ENCODE assay signal across 8 cellular contexts in genomic region chr10:21534611-21535493, GRCh38. TPM values are rescaled to one million over a fixed set of nuclear protein-coding genes. Genes with fewer than 3 reads are reported as not detected.
DNase-seq lines count a peak whose midpoint lies in the region; ATAC-seq and TF ChIP-seq lines count a peak whose summit lies in the region.

No MANE protein-coding gene starts in this region.

- peak overlapping the region; percentile 82 for H3K9ac ChIP-seq in rectal smooth muscle tissue (ENCODE audit: low read length)

- TF ChIP-seq CTCF in ascending aorta (IDR thresholded peaks at IDR 0.05) (no peak), hepatocyte (IDR thresholded peaks at IDR 0.05; ENCODE audit: poor library complexity) (no peak)

- H3K27ac Mint-ChIP-seq in T-helper 1 cell treated with Interleukin-12 subunit alpha and Interleukin-12 subunit beta and Interleukin-4 antibody, amounts not matched to agents 30 μg/mL and 1 μg/mL, for 36 hours = peak overlapping the region; percentile 87

- peaks cover 10% of the 10 kb centered on the region for H3K36me3 Mint-ChIP-seq in T-helper 1 cell treated with Interleukin-12 subunit alpha and Interleukin-12 subunit beta and Interleukin-4 antibody, amounts not matched to agents 30 μg/mL and 1 μg/mL, for 36 hours (ENCODE audit: low read depth)

- peak; percentile 40 for DNase-seq in NCI-H2196 (lab: John Stamatoyannopoulos, UW; ENCODE audit: unreplicated experiment)
- no peak for DNase-seq in NCI-H2196 treated with DMSO at 0.1 percent for 48 hours (lab: John Stamatoyannopoulos, UW; ENCODE audit: unreplicated experiment)
- DNase-seq in ascending aorta (ENCODE audit: low spot score in 2 of 2) = peak in 1 of 2 donors; percentile 75
- DNase-seq in hepatocyte (ENCODE audit: low spot score) = peak; percentile 83
- DNase-seq in NCI-H774 (lab: John Stamatoyannopoulos, UW) = no peak

- peaks cover 11% of the 10 kb centered on the region for H4K20me1 ChIP-seq in hepatocyte (ENCODE audit: insufficient read depth, poor library complexity, severe bottlenecking)

- H3K9me3 Mint-ChIP-seq in T-helper 1 cell treated with Interleukin-12 subunit alpha and Interleukin-12 subunit beta and Interleukin-4 antibody, amounts not matched to agents 30 μg/mL and 1 μg/mL, for 36 hours = no peaks in the 10 kb centered on the region

- intact Hi-C loops in ascending aorta (cut with DNase I) = loop anchor here (1.0 to 10.0 kb wide), 5 partner anchors 18 to 807 kb away; partner anchors contain the start of gene DNAJC1

- H3K4me3 ChIP-seq in ascending aorta = peak overlapping the region; percentile 81 to 93
- H3K4me3 ChIP-seq in hepatocyte = peak overlapping the region; percentile 65
- H3K4me3 ChIP-seq in rectal smooth muscle tissue (ENCODE audit: low read length) = peak overlapping the region; percentile 74

- H3K4me1 Mint-ChIP-seq in T-helper 1 cell treated with Interleukin-12 subunit alpha and Interleukin-12 subunit beta and Interleukin-4 antibody, amounts not matched to agents 30 μg/mL and 1 μg/mL, for 36 hours (ENCODE audit: low read depth) = peaks cover 18% of the 10 kb centered on the region

- H3K4me3 Mint-ChIP-seq in T-helper 1 cell treated with Interleukin-12 subunit alpha and Interleukin-12 subunit beta and Interleukin-4 antibody, amounts not matched to agents 30 μg/mL and 1 μg/mL, for 36 hours = peak overlapping the region; percentile 89

- peak overlapping the region; percentile 57 for H2AFZ ChIP-seq in hepatocyte

- peaks cover 0 to 10% of the 10 kb centered on the region in 2 donors for H3K4me1 ChIP-seq in ascending aorta
- peaks cover 17% of the 10 kb centered on the region for H3K4me1 ChIP-seq in hepatocyte (ENCODE audit: insufficient read depth)
- H3K4me1 ChIP-seq in rectal smooth muscle tissue (ENCODE audit: control insufficient read depth, insufficient read depth, low read length) = peaks cover 2% of the 10 kb centered on the region

- peaks cover 7 to 15% of the 10 kb centered on the region in 2 donors for H3K36me3 ChIP-seq in ascending aorta
- peaks cover 9% of the 10 kb centered on the region for H3K36me3 ChIP-seq in hepatocyte (replicated peaks; ENCODE audit: insufficient read depth, low read depth)
- H3K36me3 ChIP-seq in rectal smooth muscle tissue (ENCODE audit: control insufficient read depth, insufficient read depth, low read length) = peaks cover 7% of the 10 kb centered on the region

- H3K79me2 ChIP-seq in hepatocyte = peaks cover 63% of the 10 kb centered on the region

- no peaks in the 10 kb centered on the region for H3K9me2 ChIP-seq in hepatocyte (replicated peaks; ENCODE audit: insufficient read depth)

- H3K9me3 ChIP-seq in ascending aorta (no peaks in the 10 kb centered on the region), hepatocyte (ENCODE audit: low read depth) (no peaks in the 10 kb centered on the region)

- WGBS in hepatocyte (ENCODE audit: low lambda C conversion rate, missing lambda C conversion rate) = 3% methylated on average over 36 of the region's 96 CpGs

- H3K27me3 ChIP-seq in ascending aorta (no peaks in the 10 kb centered on the region), hepatocyte (no peaks in the 10 kb centered on the region), rectal smooth muscle tissue (ENCODE audit: control insufficient read depth, insufficient read depth, low read length) (no peaks in the 10 kb centered on the region)

- H3K27me3 Mint-ChIP-seq in T-helper 1 cell treated with Interleukin-12 subunit alpha and Interleukin-12 subunit beta and Interleukin-4 antibody, amounts not matched to agents 30 μg/mL and 1 μg/mL, for 36 hours (ENCODE audit: low read depth) = peaks cover 9% of the 10 kb centered on the region

- peak; percentile 15 for ATAC-seq in HG03342 (IDR thresholded peaks at IDR 0.05; ENCODE audit: unreplicated experiment)

- H3K27ac ChIP-seq in ascending aorta (peak overlapping the region; percentile 89 to 94), hepatocyte (peak overlapping the region; percentile 99), rectal smooth muscle tissue (ENCODE audit: low read depth, low read length) (peak overlapping the region; percentile 93)

- H3K4me2 ChIP-seq in hepatocyte = peak overlapping the region; percentile 88

RNA-seq across cellular contexts. Expression of gene MLLT10, which starts 0.8 kb away (rescaled TPM):
- total RNA-seq in ascending aorta (16.3 TPM), hepatocyte (34.9 and 61.6 TPM in 2 replicates)
- polyA plus RNA-seq in hepatocyte = 16.0 and 16.8 TPM in 2 replicates

RNA-seq across cellular contexts. Expression of gene SKIDA1, which starts 9.4 kb away (rescaled TPM):
- not detected for total RNA-seq in ascending aorta
- 1.9 and 2.3 TPM in 2 replicates for total RNA-seq in hepatocyte
- polyA plus RNA-seq in hepatocyte = 0.34 and 0.68 TPM in 2 replicates

Comparison
In these comparisons a context has a peak if more than half of its experiments do, and no peak if none do; other contexts are left out.
1. DNase-seq: peak in NCI-H2196 (single experiment) and hepatocyte (single experiment); none in NCI-H2196 treated with DMSO at 0.1 percent for 48 hours (single experiment) and NCI-H774 (single experiment).
2. Peak in every context shown above with its lines, with median percentiles within 50 percentile points of each other: H3K27ac ChIP-seq and H3K4me3 ChIP-seq.